16 cellular contexts compared by ENCODE assay signal in the genomic region with DNA sequence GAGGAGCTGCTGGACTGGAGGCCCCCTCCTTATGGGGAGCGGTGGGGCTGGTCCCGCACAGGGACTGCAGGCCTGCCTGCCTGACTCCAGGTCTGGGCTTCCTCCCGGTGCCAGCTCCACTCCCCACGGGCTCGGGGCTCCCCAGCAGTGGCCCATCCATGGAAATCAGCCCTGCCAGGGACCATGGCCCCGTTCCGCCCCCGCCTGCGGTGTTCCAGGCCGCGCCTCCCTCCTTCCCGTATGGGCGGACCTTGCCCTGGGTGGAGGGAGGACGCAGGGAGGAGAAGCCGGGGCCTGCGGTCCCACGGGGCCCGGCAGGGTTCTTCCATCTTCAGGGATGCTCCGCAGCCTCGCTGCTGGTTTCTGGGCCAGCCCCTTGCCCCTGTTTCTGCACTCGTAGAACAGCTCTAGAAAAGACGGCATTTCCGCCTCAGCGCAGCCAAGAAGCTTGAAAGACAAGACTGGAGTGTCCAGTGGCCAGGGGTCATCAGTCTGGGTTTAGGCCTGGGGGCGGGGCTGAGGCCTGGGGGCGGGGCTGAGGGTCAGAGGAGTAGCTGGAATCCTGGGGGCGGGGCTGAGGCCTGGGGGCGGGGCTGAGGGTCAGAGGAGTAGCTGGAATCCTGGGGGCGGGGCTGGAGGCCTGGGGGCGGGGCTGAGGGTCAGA.
A peak's percentile ranks its signal among the peaks of the same experiment; 100 is the strongest.
DNase-seq lines count a peak whose midpoint lies in the region; ATAC-seq, FAIRE-seq and TF ChIP-seq lines count a peak whose summit lies in the region.
"Had no signal": no experiment of that assay in that cellular context is flagged by ENCODE, and none has a peak within 500 bp of the region (broad histone marks: within the 10 kb centered on the region; RNA-seq: fewer than 3 reads in every experiment).

No MANE protein-coding gene starts in this region.

- H3K4me3 ChIP-seq in H7 (ENCODE audit: insufficient read depth, low read depth, low read length) (no peak overlapping the region), SK-N-MC (no peak overlapping the region), kidney (ENCODE audit: low read length in 2 of 2) (no peak overlapping the region), smooth muscle cell (no peak overlapping the region)

- H3K9ac ChIP-seq in SK-N-MC (ENCODE audit: insufficient read length) (no peak overlapping the region), kidney (ENCODE audit: low read length in 2 of 2) (no peak overlapping the region), smooth muscle cell (ENCODE audit: low read depth) (no peak overlapping the region)

- no peaks in the 10 kb centered on the region for H3K36me3 ChIP-seq in H7 (replicated peaks; ENCODE audit: control insufficient read depth, insufficient read depth, low read length)
- H3K36me3 ChIP-seq in SK-N-MC (ENCODE audit: insufficient read depth, low read length) = no peaks in the 10 kb centered on the region
- no peaks in the 10 kb centered on the region for H3K36me3 ChIP-seq in kidney (ENCODE audit: control insufficient read depth in 1 of 2, insufficient read depth in 2 of 2, low read length in 2 of 2)
- no peaks in the 10 kb centered on the region for H3K36me3 ChIP-seq in smooth muscle cell (ENCODE audit: low read depth)
- H3K36me3 ChIP-seq: BE2C had no signal

- H3F3A ChIP-seq in smooth muscle cell (ENCODE audit: low read depth) = no peaks in the 10 kb centered on the region

- H3K27me3 ChIP-seq in H7 (ENCODE audit: control insufficient read depth, insufficient read depth, low read length) = no peaks in the 10 kb centered on the region
- H3K27me3 ChIP-seq in smooth muscle cell (ENCODE audit: low read depth) = no peaks in the 10 kb centered on the region
- H3K27me3 ChIP-seq: BE2C had no signal

- no peak for FAIRE-seq in kidney (lab: Jason Lieb, UNC)

- WGBS in smooth muscle cell (ENCODE audit: low lambda C conversion rate) = 45% methylated on average over 28 of the region's 30 CpGs

- TF ChIP-seq CTCF in kidney (IDR thresholded peaks at IDR 0.05; ENCODE audit: borderline replicate concordance, extremely low read depth, insufficient read depth) (no peak), smooth muscle cell (IDR thresholded peaks at IDR 0.05; ENCODE audit: borderline replicate concordance, insufficient read depth, poor library complexity, severe bottlenecking) (no peak)

- no peaks in the 10 kb centered on the region for H3K9me3 ChIP-seq in SK-N-MC (ENCODE audit: low read depth, low read length)
- H3K9me3 ChIP-seq in kidney (ENCODE audit: control insufficient read depth in 1 of 2, low read length in 2 of 2) = no peaks in the 10 kb centered on the region
- H3K9me3 ChIP-seq in smooth muscle cell (replicated peaks; ENCODE audit: low read depth) = no peaks in the 10 kb centered on the region

- H2AFZ ChIP-seq in smooth muscle cell (ENCODE audit: low read depth) = no peak overlapping the region

- no peaks in the 10 kb centered on the region for H4K20me1 ChIP-seq in smooth muscle cell (ENCODE audit: low read depth)

- DNase-seq in H7 = peak; percentile 75
- no peak for DNase-seq in SK-N-MC (ENCODE audit: low read depth, low spot score)
- DNase-seq in kidney = peak; percentile 71
- no peak for DNase-seq in smooth muscle cell (lab: John Stamatoyannopoulos, UW; ENCODE audit: unreplicated experiment)
- DNase-seq in NCI-H524 treated with DMSO at 0.1 percent for 48 hours (lab: John Stamatoyannopoulos, UW) = no peak
- DNase-seq in DMS79 treated with DMSO at 0.1 percent for 48 hours (lab: John Stamatoyannopoulos, UW) = no peak
- DNase-seq: BE2C; CD8-positive, alpha-beta T cell; HCEC 1CT; IMR-90; Kasumi-1; NCI-H187 treated with DMSO at 0.1 percent for 48 hours; NCI-H2171 treated with DMSO at 0.1 percent for 48 hours; NCI-H82; SIG-M5 had no signal

- intact Hi-C loops in kidney (cut with DNase I) = no loop called here

- ATAC-seq in GM21723 (IDR thresholded peaks at IDR 0.05; ENCODE audit: unreplicated experiment) = no peak
- ATAC-seq: CD8-positive, alpha-beta T cell had no signal

- H3K79me2 ChIP-seq in smooth muscle cell (ENCODE audit: low read depth) = no peaks in the 10 kb centered on the region

- peak overlapping the region; percentile 61 for H3K4me2 ChIP-seq in smooth muscle cell

- no peaks in the 10 kb centered on the region for H3K4me1 ChIP-seq in kidney (ENCODE audit: control insufficient read depth in 1 of 2, insufficient read depth in 1 of 2, low read depth in 1 of 2, low read length in 2 of 2)
- peaks cover 13% of the 10 kb centered on the region for H3K4me1 ChIP-seq in smooth muscle cell (ENCODE audit: low read depth)
- H3K4me1 ChIP-seq: BE2C had no signal

- H3K27ac ChIP-seq in SK-N-MC (0 out of 2 replicates have a peak overlapping the region, but pooled peaks have one; percentile 50), kidney (ENCODE audit: low read depth in 2 of 2, low read length in 2 of 2) (no peak overlapping the region), smooth muscle cell (ENCODE audit: low read depth) (no peak overlapping the region)

Comparison
In these comparisons a context has a peak if more than half of its experiments do, and no peak if none do; other contexts are left out.
1. DNase-seq: peak in H7 (single experiment) and kidney (single experiment); none in SK-N-MC (single experiment), smooth muscle cell (single experiment), NCI-H524 treated with DMSO at 0.1 percent for 48 hours (single experiment) and DMS79 treated with DMSO at 0.1 percent for 48 hours (single experiment).